Comparison of ENCODE assay signal across 1 cellular context in the genomic region with DNA sequence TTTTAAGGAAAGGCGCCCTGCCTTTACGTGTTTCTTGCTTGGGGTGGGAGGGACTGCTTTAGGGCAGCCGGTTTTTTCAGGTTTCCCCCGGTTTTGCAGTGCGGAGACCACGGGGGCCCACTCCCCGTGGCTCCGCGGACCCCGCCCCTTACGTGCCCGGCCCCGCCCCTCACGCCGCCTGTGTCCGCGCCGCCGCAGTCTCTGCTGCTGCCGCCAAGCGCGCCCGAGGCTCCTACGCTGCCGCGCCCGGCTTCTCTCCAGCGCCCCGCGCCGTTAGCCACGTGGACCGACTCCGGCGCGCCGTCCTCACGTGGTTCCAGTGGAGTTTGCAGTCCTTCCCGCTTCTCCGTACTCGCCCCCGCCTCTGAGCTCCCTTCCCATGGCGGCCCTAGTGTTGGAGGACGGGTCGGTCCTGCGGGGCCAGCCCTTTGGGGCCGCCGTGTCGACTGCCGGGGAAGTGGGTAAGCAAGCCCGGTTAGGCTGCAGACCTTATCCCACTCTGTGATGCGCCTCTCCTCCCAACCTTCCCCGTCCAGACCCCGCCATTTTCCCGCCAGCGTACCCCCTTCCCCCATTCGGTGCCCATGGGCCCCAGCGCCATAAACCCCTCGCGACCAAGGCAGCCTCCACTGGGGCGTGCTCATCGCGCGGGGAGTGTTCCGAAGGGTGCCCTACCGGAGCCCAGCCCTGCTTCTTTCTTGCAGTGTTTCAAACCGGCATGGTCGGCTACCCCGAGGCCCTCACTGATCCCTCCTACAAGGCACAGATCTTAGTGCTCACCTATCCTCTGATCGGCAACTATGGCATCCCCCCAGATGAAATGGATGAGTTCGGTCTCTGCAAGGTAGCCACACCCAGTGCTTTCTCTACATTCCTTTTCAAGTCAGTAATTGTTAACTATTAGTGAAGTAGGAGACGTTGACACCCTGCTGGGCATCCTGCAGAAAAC.
TF ChIP-seq lines count a peak whose summit lies in the region.

Gene CAD (plus strand): TSS at position 197 of the 949 bp plus-strand sequence. CDS start 183 bp downstream, at position 380.

TF ChIP-seq in HEK293, 187 proteins besides CTCF, POLR2A, EP300 and RAD21 (continued from another document and continues in another):
- TF ChIP-seq, protein P1, sequence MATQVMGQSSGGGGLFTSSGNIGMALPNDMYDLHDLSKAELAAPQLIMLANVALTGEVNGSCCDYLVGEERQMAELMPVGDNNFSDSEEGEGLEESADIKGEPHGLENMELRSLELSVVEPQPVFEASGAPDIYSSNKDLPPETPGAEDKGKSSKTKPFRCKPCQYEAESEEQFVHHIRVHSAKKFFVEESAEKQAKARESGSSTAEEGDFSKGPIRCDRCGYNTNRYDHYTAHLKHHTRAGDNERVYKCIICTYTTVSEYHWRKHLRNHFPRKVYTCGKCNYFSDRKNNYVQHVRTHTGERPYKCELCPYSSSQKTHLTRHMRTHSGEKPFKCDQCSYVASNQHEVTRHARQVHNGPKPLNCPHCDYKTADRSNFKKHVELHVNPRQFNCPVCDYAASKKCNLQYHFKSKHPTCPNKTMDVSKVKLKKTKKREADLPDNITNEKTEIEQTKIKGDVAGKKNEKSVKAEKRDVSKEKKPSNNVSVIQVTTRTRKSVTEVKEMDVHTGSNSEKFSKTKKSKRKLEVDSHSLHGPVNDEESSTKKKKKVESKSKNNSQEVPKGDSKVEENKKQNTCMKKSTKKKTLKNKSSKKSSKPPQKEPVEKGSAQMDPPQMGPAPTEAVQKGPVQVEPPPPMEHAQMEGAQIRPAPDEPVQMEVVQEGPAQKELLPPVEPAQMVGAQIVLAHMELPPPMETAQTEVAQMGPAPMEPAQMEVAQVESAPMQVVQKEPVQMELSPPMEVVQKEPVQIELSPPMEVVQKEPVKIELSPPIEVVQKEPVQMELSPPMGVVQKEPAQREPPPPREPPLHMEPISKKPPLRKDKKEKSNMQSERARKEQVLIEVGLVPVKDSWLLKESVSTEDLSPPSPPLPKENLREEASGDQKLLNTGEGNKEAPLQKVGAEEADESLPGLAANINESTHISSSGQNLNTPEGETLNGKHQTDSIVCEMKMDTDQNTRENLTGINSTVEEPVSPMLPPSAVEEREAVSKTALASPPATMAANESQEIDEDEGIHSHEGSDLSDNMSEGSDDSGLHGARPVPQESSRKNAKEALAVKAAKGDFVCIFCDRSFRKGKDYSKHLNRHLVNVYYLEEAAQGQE (tag by site-specific recombination; IDR thresholded peaks at IDR 0.05) = peak; percentile 31; the same call in 1 of the 2 replicates
- TF ChIP-seq ZNF350 (tag by site-specific recombination; IDR thresholded peaks at IDR 0.05) (no peak), ZNF26 (tag by site-specific recombination; IDR thresholded peaks at IDR 0.05) (no peak), ZNF580 (tag by site-specific recombination; IDR thresholded peaks at IDR 0.05) (no peak), ZBTB48 (tag by site-specific recombination; IDR thresholded peaks at IDR 0.05) (no peak), FEZF1 (tag by site-specific recombination; IDR thresholded peaks at IDR 0.05) (no peak), ZBTB17 (tag by site-specific recombination; IDR thresholded peaks at IDR 0.05) (peak; percentile 99), AEBP2 (tag by site-specific recombination; IDR thresholded peaks at IDR 0.05; ENCODE audit: borderline replicate concordance) (no peak), ZFP69B (tag by site-specific recombination; IDR thresholded peaks at IDR 0.05) (peak; percentile 57), REPIN1 (tag by site-specific recombination; IDR thresholded peaks at IDR 0.05; ENCODE audit: low read depth) (no peak; the same call in 1 of the 2 replicates), ZNF654 (tag by site-specific recombination; IDR thresholded peaks at IDR 0.05; ENCODE audit: low read depth) (no peak), GFI1B (tag by site-specific recombination; IDR thresholded peaks at IDR 0.05) (no peak), ZNF530 (tag by site-specific recombination; IDR thresholded peaks at IDR 0.05; ENCODE audit: low read depth) (no peak), EGR2 (tag by site-specific recombination; IDR thresholded peaks at IDR 0.05; ENCODE audit: low read depth) (no peak), ZNF10 (tag by site-specific recombination; IDR thresholded peaks at IDR 0.05) (no peak), ZNF175 (tag by site-specific recombination; IDR thresholded peaks at IDR 0.05) (no peak), ZNF202 (tag by site-specific recombination; IDR thresholded peaks at IDR 0.05; ENCODE audit: borderline replicate concordance) (no peak), PRDM2 (tag by site-specific recombination; IDR thresholded peaks at IDR 0.05; ENCODE audit: borderline replicate concordance) (no peak), ZSCAN4 (tag by site-specific recombination; IDR thresholded peaks at IDR 0.05) (peak; percentile 31; the same call in 1 of the 2 replicates), ZNF341 (tag by site-specific recombination; IDR thresholded peaks at IDR 0.05; ENCODE audit: low read depth) (peak; percentile 52; the same call in 1 of the 2 replicates), ZNF626 (tag by site-specific recombination; IDR thresholded peaks at IDR 0.05) (no peak), ZBTB49 (tag by site-specific recombination; IDR thresholded peaks at IDR 0.05; ENCODE audit: low read depth) (no peak), ZNF132 (tag by site-specific recombination; IDR thresholded peaks at IDR 0.05; ENCODE audit: borderline replicate concordance) (no peak), ZNF791 (tag by site-specific recombination; IDR thresholded peaks at IDR 0.05) (no peak), ZNF362 (tag by site-specific recombination; IDR thresholded peaks at IDR 0.05) (peak; percentile 54; the same call in 1 of the 2 replicates), GLI2 (tag by site-specific recombination; IDR thresholded peaks at IDR 0.05; ENCODE audit: borderline replicate concordance, low read depth) (no peak)
- TF ChIP-seq, protein P2, sequence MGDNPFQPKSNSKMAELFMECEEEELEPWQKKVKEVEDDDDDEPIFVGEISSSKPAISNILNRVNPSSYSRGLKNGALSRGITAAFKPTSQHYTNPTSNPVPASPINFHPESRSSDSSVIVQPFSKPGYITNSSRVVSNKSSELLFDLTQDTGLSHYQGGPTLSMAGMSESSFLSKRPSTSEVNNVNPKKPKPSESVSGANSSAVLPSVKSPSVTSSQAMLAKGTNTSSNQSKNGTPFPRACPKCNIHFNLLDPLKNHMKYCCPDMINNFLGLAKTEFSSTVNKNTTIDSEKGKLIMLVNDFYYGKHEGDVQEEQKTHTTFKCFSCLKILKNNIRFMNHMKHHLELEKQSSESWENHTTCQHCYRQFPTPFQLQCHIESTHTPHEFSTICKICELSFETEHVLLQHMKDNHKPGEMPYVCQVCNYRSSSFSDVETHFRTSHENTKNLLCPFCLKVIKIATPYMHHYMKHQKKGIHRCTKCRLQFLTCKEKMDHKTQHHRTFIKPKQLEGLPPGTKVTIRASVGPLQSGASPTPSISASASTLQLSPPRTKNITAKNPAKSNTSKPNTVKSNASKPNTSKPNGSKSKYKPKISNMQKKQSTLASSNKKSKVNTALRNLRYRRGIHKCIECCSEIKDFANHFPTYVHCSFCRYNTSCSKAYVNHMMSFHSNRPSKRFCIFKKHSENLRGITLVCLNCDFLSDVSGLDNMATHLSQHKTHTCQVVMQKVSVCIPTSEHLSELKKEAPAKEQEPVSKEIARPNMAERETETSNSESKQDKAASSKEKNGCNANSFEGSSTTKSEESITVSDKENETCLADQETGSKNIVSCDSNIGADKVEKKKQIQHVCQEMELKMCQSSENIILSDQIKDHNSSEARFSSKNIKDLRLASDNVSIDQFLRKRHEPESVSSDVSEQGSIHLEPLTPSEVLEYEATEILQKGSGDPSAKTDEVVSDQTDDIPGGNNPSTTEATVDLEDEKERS (tag by site-specific recombination; IDR thresholded peaks at IDR 0.05) = no peak
